In the genomic region with DNA sequence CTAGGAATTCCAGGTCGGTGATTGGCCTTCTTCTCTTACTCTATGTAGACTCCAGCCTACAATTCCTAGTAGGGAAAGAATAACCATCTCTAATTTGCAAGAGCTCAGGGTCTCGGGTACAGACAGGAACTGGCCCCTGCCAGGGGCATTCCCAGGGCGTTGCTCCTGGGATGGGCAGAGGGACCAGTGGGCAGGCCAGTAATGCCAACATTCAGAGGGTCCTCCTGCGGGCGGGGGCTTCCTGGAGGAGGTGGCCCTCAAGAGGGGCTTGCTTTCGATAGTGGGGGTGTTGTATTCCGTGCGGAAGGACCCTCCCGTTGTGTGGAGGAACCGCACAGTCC, we compare ENCODE assay signal across 10 cellular contexts.
DNase-seq lines count a peak whose midpoint lies in the region; ATAC-seq and TF ChIP-seq lines count a peak whose summit lies in the region.
"Had no signal": no experiment of that assay in that cellular context is flagged by ENCODE, and none has a peak within 500 bp of the region (broad histone marks: within the 10 kb centered on the region; RNA-seq: fewer than 3 reads in every experiment).

No MANE protein-coding gene starts in this region.

- no peak for TF ChIP-seq CTCF in DND-41 (IDR thresholded peaks at IDR 0.05; ENCODE audit: borderline replicate concordance, extremely low read depth, low read length, poor library complexity, severe bottlenecking)
- TF ChIP-seq CTCF in osteocyte (IDR thresholded peaks at IDR 0.05): no peak
- no peak for TF ChIP-seq CTCF in right atrium auricular region (IDR thresholded peaks at IDR 0.05)

- H3K27me3 ChIP-seq in DND-41 (ENCODE audit: insufficient read depth, low read length, poor library complexity) (peaks cover 6% of the 10 kb centered on the region), right atrium auricular region (no peaks in the 10 kb centered on the region)
- no peaks in the 10 kb centered on the region for H3K27me3 ChIP-seq in effector memory CD4-positive, alpha-beta T cell (replicated peaks; ENCODE audit: control insufficient read depth, insufficient read depth, low read length, poor library complexity, severe bottlenecking)
- H3K27me3 ChIP-seq: tibial artery had no signal

- H3K4me3 Mint-ChIP-seq in osteocyte (ENCODE audit: unreplicated experiment): no peak overlapping the region

- no peak; the same call in 2 of the 3 replicates for ATAC-seq in DND-41 (ENCODE audit: insufficient read depth, low read depth)

- H3K27ac ChIP-seq in DND-41 (ENCODE audit: low read length) (no peak overlapping the region), right atrium auricular region (no peak overlapping the region)
- H3K27ac ChIP-seq in effector memory CD4-positive, alpha-beta T cell (ENCODE audit: insufficient read depth, low read length, poor library complexity, severe bottlenecking): no peak overlapping the region
- H3K27ac ChIP-seq: neutrophil, tibial artery had no signal

- H3K9me3 ChIP-seq in DND-41 (ENCODE audit: insufficient read depth, low read length, severe bottlenecking) (no peaks in the 10 kb centered on the region), right atrium auricular region (no peaks in the 10 kb centered on the region)
- no peaks in the 10 kb centered on the region for H3K9me3 ChIP-seq in effector memory CD4-positive, alpha-beta T cell (ENCODE audit: control insufficient read depth, low read length)
- H3K9me3 ChIP-seq: neutrophil, tibial artery had no signal

- peak overlapping the region; percentile 76 for H3K4me2 ChIP-seq in DND-41 (ENCODE audit: insufficient read depth, low read length)

- no peaks in the 10 kb centered on the region for H3K79me2 ChIP-seq in DND-41 (ENCODE audit: insufficient read depth, low read length)

- H3K27me3 Mint-ChIP-seq in osteocyte (ENCODE audit: unreplicated experiment): peaks cover 29% of the 10 kb centered on the region

- no peak overlapping the region for H3K27ac Mint-ChIP-seq in osteocyte (ENCODE audit: unreplicated experiment)

- H3K36me3 ChIP-seq in DND-41 (ENCODE audit: insufficient read depth, low read length) (no peaks in the 10 kb centered on the region), right atrium auricular region (no peaks in the 10 kb centered on the region)
- no peaks in the 10 kb centered on the region for H3K36me3 ChIP-seq in effector memory CD4-positive, alpha-beta T cell (ENCODE audit: control insufficient read depth, insufficient read depth, low read length)
- H3K36me3 ChIP-seq: neutrophil, tibial artery had no signal

- no peaks in the 10 kb centered on the region for H3K9me3 Mint-ChIP-seq in osteocyte (ENCODE audit: unreplicated experiment)

- H3K4me3 ChIP-seq in DND-41 (ENCODE audit: low read depth in 1 of 2, low read length in 2 of 2) (peak overlapping the region in 1 of 2 experiments; percentile 54; a peak in 2 of 4 replicates), right atrium auricular region (no peak overlapping the region)
- H3K4me3 ChIP-seq in Jurkat, Clone E6-1 (ENCODE audit: low read length): peak overlapping the region; percentile 50
- peak overlapping the region; percentile 56 for H3K4me3 ChIP-seq in effector memory CD4-positive, alpha-beta T cell (ENCODE audit: insufficient read depth, low read depth, low read length, poor library complexity, severe bottlenecking)

- no peaks in the 10 kb centered on the region for H4K20me1 ChIP-seq in DND-41 (ENCODE audit: insufficient read depth, low read length)

- peaks cover 6% of the 10 kb centered on the region for H3K4me1 Mint-ChIP-seq in osteocyte (ENCODE audit: unreplicated experiment)

- H3K9ac ChIP-seq in DND-41 (ENCODE audit: low read depth, low read length): no peak overlapping the region; the same call in 1 of the 2 replicates

- H2AFZ ChIP-seq in DND-41 (ENCODE audit: low read depth, low read length): peak overlapping the region; percentile 72

- H3K4me1 ChIP-seq in DND-41 (ENCODE audit: insufficient read depth, low read length) (peaks cover 17% of the 10 kb centered on the region), right atrium auricular region (peaks cover 0 to 11% of the 10 kb centered on the region in 2 donors)
- H3K4me1 ChIP-seq in effector memory CD4-positive, alpha-beta T cell (ENCODE audit: control insufficient read depth, insufficient read depth, low read length, poor library complexity, severe bottlenecking): peaks cover 10% of the 10 kb centered on the region

- no peaks in the 10 kb centered on the region for H3K36me3 Mint-ChIP-seq in osteocyte (ENCODE audit: unreplicated experiment)

- no peak for DNase-seq in DND-41
- no peak for DNase-seq in Jurkat, Clone E6-1 (ENCODE audit: low read depth, low spot score)
- no peak for DNase-seq in effector memory CD4-positive, alpha-beta T cell
- peak; percentile 82 for DNase-seq in osteocyte (ENCODE audit: extremely low spot score, unreplicated experiment)
- no peak for DNase-seq in NCI-H146 treated with DMSO at 0.1 percent for 48 hours (lab: John Stamatoyannopoulos, UW; ENCODE audit: unreplicated experiment)
- DNase-seq in right atrium auricular region (ENCODE audit: low spot score): no peak
- no peak for DNase-seq in NCI-H1105 treated with DMSO at 0.1 percent for 48 hours (lab: John Stamatoyannopoulos, UW)
- no peak for DNase-seq in DMS114 treated with DMSO at 0.1 percent for 48 hours (lab: John Stamatoyannopoulos, UW; ENCODE audit: unreplicated experiment)
- DNase-seq: tibial artery had no signal

Comparison
In these comparisons a context has a peak if more than half of its experiments do, and no peak if none do; other contexts are left out.
1. H3K4me3 ChIP-seq: peak in Jurkat, Clone E6-1 (single experiment) and effector memory CD4-positive, alpha-beta T cell (single experiment); none in right atrium auricular region (0 of 2).